In the genomic region with DNA sequence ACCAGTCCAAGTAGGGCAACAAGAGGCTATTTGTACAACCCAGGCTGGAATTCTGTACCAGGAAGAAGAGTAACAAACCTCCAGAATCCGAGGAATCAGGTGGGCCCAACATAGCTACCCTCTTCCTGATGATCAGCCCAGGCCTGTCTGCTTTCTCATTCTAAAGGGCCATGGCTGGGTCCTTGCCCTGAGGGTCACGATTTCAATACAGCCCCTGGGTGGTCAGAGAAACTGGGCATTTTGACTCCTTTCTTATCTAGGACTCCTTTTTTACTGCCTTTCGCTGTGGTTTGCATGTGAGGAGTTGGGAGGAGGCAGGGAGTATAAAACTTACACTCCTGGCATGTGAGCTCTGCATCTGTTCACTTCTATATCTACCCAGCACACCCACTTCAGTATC, we compare ENCODE assay signal across 17 cellular contexts.
DNase-seq lines count a peak whose midpoint lies in the region; ATAC-seq and TF ChIP-seq lines count a peak whose summit lies in the region.
"Had no signal": no experiment of that assay in that cellular context is flagged by ENCODE, and none has a peak within 500 bp of the region (broad histone marks: within the 10 kb centered on the region; RNA-seq: fewer than 3 reads in every experiment).

No MANE protein-coding gene starts in this region.

- H3K4me1 ChIP-seq in right atrium auricular region: peaks cover 0 to under 1% of the 10 kb centered on the region in 2 donors
- peaks cover 0 to 1% (median 0%) of the 10 kb centered on the region in 4 donors for H3K4me1 ChIP-seq in esophagus muscularis mucosa
- H3K4me1 ChIP-seq in mesodermal cell (ENCODE audit: control insufficient read depth, insufficient read depth, low read length, poor library complexity, severe bottlenecking): peaks cover 22% of the 10 kb centered on the region

- no peak for TF ChIP-seq CTCF in right atrium auricular region (IDR thresholded peaks at IDR 0.05)
- TF ChIP-seq CTCF in esophagus muscularis mucosa (IDR thresholded peaks at IDR 0.05): no peak
- no peak for TF ChIP-seq CTCF in RWPE1 (conservative IDR thresholded peaks at IDR 0.05; ENCODE audit: low read depth)

- no peak for TF ChIP-seq POLR2A in esophagus muscularis mucosa (IDR thresholded peaks at IDR 0.05; ENCODE audit: low read depth)

- H3K27ac ChIP-seq in right atrium auricular region (no peak overlapping the region), esophagus muscularis mucosa (replicated peaks in 1 of 4) (no peak overlapping the region), mesodermal cell (ENCODE audit: low read depth, low read length, severe bottlenecking) (peak overlapping the region; percentile 67), RWPE1 (no peak overlapping the region)
- H3K27ac ChIP-seq: BLaER1 treated with 17β-estradiol and CSF1 and Interleukin-3, amounts not matched to agents 10 nM and 100 nM had no signal

- CTCF ChIA-PET in RWPE1 (lab: Yijun Ruan, JAX): no interaction called here

- WGBS in esophagus muscularis mucosa: 66% methylated on average over 3 of the region's 3 CpGs
- 45 to 80% methylated on average over 1 to 2 of the region's 3 CpGs for WGBS in mesodermal cell (ENCODE audit: insufficient coverage in 2 of 2), 2 experiments

- TF ChIP-seq EP300 in esophagus muscularis mucosa (IDR thresholded peaks at IDR 0.05): no peak

- POLR2A ChIA-PET in RWPE1 (lab: Yijun Ruan, JAX; ENCODE audit: low non-redundant PET): no interaction called here

- no peaks in the 10 kb centered on the region for H3K9me3 ChIP-seq in right atrium auricular region
- H3K9me3 ChIP-seq in esophagus muscularis mucosa: no peaks in the 10 kb centered on the region
- no peaks in the 10 kb centered on the region for H3K9me3 ChIP-seq in mesodermal cell (ENCODE audit: control insufficient read depth, low read length)

- ATAC-seq in left cardiac atrium: no peak
- ATAC-seq: CD8-positive, alpha-beta T cell; GM23338; HCT116; HepG2 had no signal

- H3K4me3 ChIP-seq in right atrium auricular region: no peak overlapping the region
- no peak overlapping the region for H3K4me3 ChIP-seq in esophagus muscularis mucosa
- H3K4me3 ChIP-seq in mesodermal cell (ENCODE audit: extremely low read depth, insufficient read depth, low read length, poor library complexity, severe bottlenecking): no peak overlapping the region
- H3K4me3 ChIP-seq: BLaER1 treated with 17β-estradiol and CSF1 and Interleukin-3, amounts not matched to agents 10 nM and 100 nM; GM23338 had no signal

- DNase-seq in right atrium auricular region (ENCODE audit: low spot score) (peak; percentile 2), left cardiac atrium (no peak), RPMI7951 (ENCODE audit: low read depth) (peak; percentile 11), esophagus muscularis mucosa (ENCODE audit: extremely low spot score) (peak; percentile 64), DMS53 treated with DMSO at 0.1 percent for 48 hours (lab: John Stamatoyannopoulos, UW; ENCODE audit: unreplicated experiment) (no peak), NCI-H2196 (lab: John Stamatoyannopoulos, UW; ENCODE audit: unreplicated experiment) (no peak), RWPE1 (ENCODE audit: low spot score) (no peak)
- DNase-seq: 8988T; CD8-positive, alpha-beta T cell; DMS 273 treated with DMSO at 0.1 percent for 48 hours; DMS53; HFFc6 had no signal

- H3K36me3 ChIP-seq in right atrium auricular region (no peaks in the 10 kb centered on the region), esophagus muscularis mucosa (no peaks in the 10 kb centered on the region), mesodermal cell (ENCODE audit: control insufficient read depth, insufficient read depth, low read length) (no peaks in the 10 kb centered on the region)
- H3K36me3 ChIP-seq: BLaER1 treated with 17β-estradiol and CSF1 and Interleukin-3, amounts not matched to agents 10 nM and 100 nM had no signal

- H3K27me3 ChIP-seq in right atrium auricular region (no peaks in the 10 kb centered on the region), esophagus muscularis mucosa (peaks cover 0 to 35% (median 3%) of the 10 kb centered on the region in 4 donors)

- intact Hi-C loops in left cardiac atrium (cut with DNase I) (no loop called here), esophagus muscularis mucosa (cut with DNase I) (no loop called here)

Comparison
In these comparisons a context has a peak if more than half of its experiments do, and no peak if none do; other contexts are left out.
1. DNase-seq: peak in right atrium auricular region (single experiment), RPMI7951 (single experiment) and esophagus muscularis mucosa (single experiment); none in left cardiac atrium (single experiment), DMS53 treated with DMSO at 0.1 percent for 48 hours (single experiment), NCI-H2196 (single experiment) and RWPE1 (single experiment).